Comparison of ENCODE assay signal across 16 cellular contexts in genomic region chr7:591856-592628, GRCh38.
"Had no signal": no experiment of that assay in that cellular context is flagged by ENCODE, and none has a peak within 500 bp of the region (broad histone marks: within the 10 kb centered on the region; RNA-seq: fewer than 3 reads in every experiment).

No MANE protein-coding gene starts in this region.

- DNase-seq: activated CD4-positive, alpha-beta T cell treated with anti-CD3 and anti-CD28 coated beads, Interleukin-2, amount 10 ng/mL, durations not matched to agents 24 days and 14 days; activated CD8-positive, alpha-beta memory T cell treated with anti-CD3 and anti-CD28 coated beads for 24 hours; activated naive CD4-positive, alpha-beta T cell treated with anti-CD3 and anti-CD28 coated beads, Interleukin-2, amount 50 U/mL, for 16 hours; activated T-cell treated with anti-CD3 and anti-CD28 coated beads for 4 hours; amniotic stem cell; dorsolateral prefrontal cortex; hypothalamus; mammary epithelial cell; naive thymus-derived CD8-positive, alpha-beta T cell; stimulated activated CD4-positive, alpha-beta T cell treated with anti-CD3 and anti-CD28 coated beads, Interleukin-2, amount 100 ng/mL, for 48 hours; stimulated activated naive CD8-positive, alpha-beta T cell treated with anti-CD3 and anti-CD28 coated beads, Interleukin-15, Interleukin-2, amounts not matched to agents 100 U/mL and 50 U/mL, for 24 hours; testis; uterus had no signal

- H3K27me3 Mint-ChIP-seq: activated CD4-positive, alpha-beta T cell treated with anti-CD3 and anti-CD28 coated beads, Interleukin-2, amount 10 ng/mL, durations not matched to agents 24 days and 14 days; activated T-helper 17 cell treated with anti-CD3 and anti-CD28 coated beads, Interleukin-2, amount 50 U/mL, for 72 hours; brain; naive thymus-derived CD8-positive, alpha-beta T cell had no signal

- H3K4me1 ChIP-seq: testis had no signal

- ATAC-seq: activated T-helper 17 cell treated with anti-CD3 and anti-CD28 coated beads, Interleukin-2, amount 50 U/mL, for 72 hours; mucosa of descending colon; naive thymus-derived CD8-positive, alpha-beta T cell; stimulated activated naive CD8-positive, alpha-beta T cell treated with anti-CD3 and anti-CD28 coated beads, Interleukin-15, Interleukin-2, amounts not matched to agents 100 U/mL and 50 U/mL, for 24 hours had no signal

- H3K27me3 ChIP-seq: dorsolateral prefrontal cortex, testis, uterus had no signal

- H3K9me3 ChIP-seq: mucosa of descending colon, testis, uterus had no signal

- H3K4me3 ChIP-seq: mucosa of descending colon, testis, uterus had no signal

- H3K36me3 ChIP-seq: uterus had no signal

- H3K27ac ChIP-seq: testis had no signal

- H3K4me3 Mint-ChIP-seq: brain had no signal
